23 cellular contexts compared by ENCODE assay signal in genomic region chr7:114100810-114101209, GRCh38.
"Had no signal": no experiment of that assay in that cellular context is flagged by ENCODE, and none has a peak within 500 bp of the region (broad histone marks: within the 10 kb centered on the region; RNA-seq: fewer than 3 reads in every experiment).

No MANE protein-coding gene starts in this region.

- H3K36me3 Mint-ChIP-seq: activated CD8-positive, alpha-beta memory T cell treated with anti-CD3 and anti-CD28 coated beads, Interleukin-2, amount 10 ng/mL, durations not matched to agents 7 days and 5 days; activated naive CD4-positive, alpha-beta T cell treated with anti-CD3 and anti-CD28 coated beads, Interleukin-2, amount 50 U/mL, for 24 hours had no signal

- DNase-seq: activated CD4-positive, alpha-beta memory T cell treated with anti-CD3 and anti-CD28 coated beads, Interleukin-2, amount 10 ng/mL, durations not matched to agents 7 days and 5 days; activated CD4-positive, alpha-beta T cell treated with anti-CD3 and anti-CD28 coated beads, Interleukin-2, amount 10 ng/mL, durations not matched to agents 24 days and 14 days; activated CD8-positive, alpha-beta memory T cell treated with anti-CD3 and anti-CD28 coated beads, Interleukin-2, amount 10 ng/mL, durations not matched to agents 7 days and 5 days; activated gamma-delta T cell; activated T-cell treated with anti-CD3 and anti-CD28 coated beads for 4 hours; anterior cingulate cortex; body of pancreas; heart right ventricle; lower lobe of right lung; naive thymus-derived CD4-positive, alpha-beta T cell; stimulated activated CD4-positive, alpha-beta T cell treated with anti-CD3 and anti-CD28 coated beads, Interleukin-12 subunit alpha, Interleukin-12 subunit beta, amount 100 ng/mL, for 4 hours; stimulated activated CD4-positive, alpha-beta T cell treated with anti-CD3 and anti-CD28 coated beads, Interleukin-4, amount 100 ng/mL, for 4 hours; stimulated activated naive CD8-positive, alpha-beta T cell treated with anti-CD3 and anti-CD28 coated beads, Interleukin-15, Interleukin-2, amounts not matched to agents 100 U/mL and 50 U/mL, for 24 hours; T1000; upper lobe of right lung had no signal

- H3K9me3 Mint-ChIP-seq: activated CD4-positive, alpha-beta memory T cell treated with anti-CD3 and anti-CD28 coated beads, Interleukin-2, amount 10 ng/mL, durations not matched to agents 7 days and 5 days; activated CD4-positive, alpha-beta T cell treated with anti-CD3 and anti-CD28 coated beads, Interleukin-2, amount 10 ng/mL, durations not matched to agents 24 days and 14 days; activated T-helper 1 cell treated with anti-CD3 and anti-CD28 coated beads, Interleukin-12 subunit alpha, Interleukin-12 subunit beta, Interleukin-2, Interleukin-4 antibody, amounts not matched to agents 30 ng/mL and 10 ng/mL and 1 ng/mL, durations not matched to agents 14 hours and 24 hours and 36 hours; T-helper 1 cell treated with Interleukin-12 subunit alpha and Interleukin-12 subunit beta and Interleukin-4 antibody, amounts not matched to agents 30 μg/mL and 1 μg/mL, for 36 hours had no signal

- FAIRE-seq: keratinocyte had no signal

- H3K27me3 Mint-ChIP-seq: activated CD4-positive, alpha-beta T cell treated with anti-CD3 and anti-CD28 coated beads, Interleukin-2, amount 10 ng/mL, durations not matched to agents 24 days and 14 days had no signal

- H3K4me1 Mint-ChIP-seq: activated CD4-positive, alpha-beta memory T cell treated with anti-CD3 and anti-CD28 coated beads, Interleukin-2, amount 10 ng/mL, durations not matched to agents 7 days and 5 days; activated CD4-positive, alpha-beta T cell treated with anti-CD3 and anti-CD28 coated beads, Interleukin-2, amount 10 ng/mL, durations not matched to agents 24 days and 14 days; activated CD8-positive, alpha-beta memory T cell treated with anti-CD3 and anti-CD28 coated beads, Interleukin-2, amount 10 ng/mL, durations not matched to agents 7 days and 5 days; activated naive CD4-positive, alpha-beta T cell treated with anti-CD3 and anti-CD28 coated beads, Interleukin-2, amount 50 U/mL, for 24 hours; naive thymus-derived CD4-positive, alpha-beta T cell; neural crest cell had no signal

- H3K27ac ChIP-seq: epithelial cell of prostate, heart right ventricle, lower lobe of right lung, right atrium auricular region, upper lobe of right lung had no signal

- H3K4me3 Mint-ChIP-seq: activated CD4-positive, alpha-beta memory T cell treated with anti-CD3 and anti-CD28 coated beads, Interleukin-2, amount 10 ng/mL, durations not matched to agents 7 days and 5 days; activated CD4-positive, alpha-beta T cell treated with anti-CD3 and anti-CD28 coated beads, Interleukin-2, amount 10 ng/mL, durations not matched to agents 24 days and 14 days; activated CD8-positive, alpha-beta memory T cell treated with anti-CD3 and anti-CD28 coated beads, Interleukin-2, amount 10 ng/mL, durations not matched to agents 7 days and 5 days; activated naive CD4-positive, alpha-beta T cell treated with anti-CD3 and anti-CD28 coated beads, Interleukin-2, amount 50 U/mL, for 24 hours; activated T-helper 1 cell treated with anti-CD3 and anti-CD28 coated beads, Interleukin-12 subunit alpha, Interleukin-12 subunit beta, Interleukin-2, Interleukin-4 antibody, amounts not matched to agents 30 ng/mL and 10 ng/mL and 1 ng/mL, durations not matched to agents 14 hours and 24 hours and 36 hours; naive thymus-derived CD4-positive, alpha-beta T cell; neural crest cell; T-helper 1 cell treated with Interleukin-12 subunit alpha and Interleukin-12 subunit beta and Interleukin-4 antibody, amounts not matched to agents 30 μg/mL and 1 μg/mL, for 36 hours had no signal

- H3K36me3 ChIP-seq: heart right ventricle, lower lobe of right lung, right atrium auricular region, upper lobe of right lung had no signal

- H3K27ac Mint-ChIP-seq: activated CD4-positive, alpha-beta memory T cell treated with anti-CD3 and anti-CD28 coated beads, Interleukin-2, amount 10 ng/mL, durations not matched to agents 7 days and 5 days; activated CD4-positive, alpha-beta T cell treated with anti-CD3 and anti-CD28 coated beads, Interleukin-2, amount 10 ng/mL, durations not matched to agents 24 days and 14 days; activated CD8-positive, alpha-beta memory T cell treated with anti-CD3 and anti-CD28 coated beads, Interleukin-2, amount 10 ng/mL, durations not matched to agents 7 days and 5 days; activated naive CD4-positive, alpha-beta T cell treated with anti-CD3 and anti-CD28 coated beads, Interleukin-2, amount 50 U/mL, for 24 hours; activated T-helper 1 cell treated with anti-CD3 and anti-CD28 coated beads, Interleukin-12 subunit alpha, Interleukin-12 subunit beta, Interleukin-2, Interleukin-4 antibody, amounts not matched to agents 30 ng/mL and 10 ng/mL and 1 ng/mL, durations not matched to agents 14 hours and 24 hours and 36 hours; naive thymus-derived CD4-positive, alpha-beta T cell; T-helper 1 cell treated with Interleukin-12 subunit alpha and Interleukin-12 subunit beta and Interleukin-4 antibody, amounts not matched to agents 30 μg/mL and 1 μg/mL, for 36 hours had no signal

- ATAC-seq: activated CD4-positive, CD25-positive, alpha-beta regulatory T cell treated with anti-CD3 and anti-CD28 coated beads, Interleukin-2, amount 50 U/mL, for 24 hours; activated CD8-positive, alpha-beta memory T cell treated with anti-CD3 and anti-CD28 coated beads, Interleukin-2, amount 10 ng/mL, durations not matched to agents 7 days and 5 days; heart right ventricle; lower lobe of right lung; naive thymus-derived CD4-positive, alpha-beta T cell; stimulated activated naive CD8-positive, alpha-beta T cell treated with anti-CD3 and anti-CD28 coated beads, Interleukin-15, Interleukin-2, amounts not matched to agents 100 U/mL and 50 U/mL, for 24 hours; upper lobe of right lung had no signal

- H3K4me3 ChIP-seq: body of pancreas, heart right ventricle, lower lobe of right lung, right atrium auricular region, upper lobe of right lung had no signal

- H3K4me1 ChIP-seq: lower lobe of right lung, right atrium auricular region, upper lobe of right lung had no signal

- H3K9me3 ChIP-seq: body of pancreas, lower lobe of right lung, upper lobe of right lung had no signal

- H3K27me3 ChIP-seq: body of pancreas, right atrium auricular region, upper lobe of right lung had no signal
